20 cellular contexts compared by ENCODE assay signal in the genomic region with DNA sequence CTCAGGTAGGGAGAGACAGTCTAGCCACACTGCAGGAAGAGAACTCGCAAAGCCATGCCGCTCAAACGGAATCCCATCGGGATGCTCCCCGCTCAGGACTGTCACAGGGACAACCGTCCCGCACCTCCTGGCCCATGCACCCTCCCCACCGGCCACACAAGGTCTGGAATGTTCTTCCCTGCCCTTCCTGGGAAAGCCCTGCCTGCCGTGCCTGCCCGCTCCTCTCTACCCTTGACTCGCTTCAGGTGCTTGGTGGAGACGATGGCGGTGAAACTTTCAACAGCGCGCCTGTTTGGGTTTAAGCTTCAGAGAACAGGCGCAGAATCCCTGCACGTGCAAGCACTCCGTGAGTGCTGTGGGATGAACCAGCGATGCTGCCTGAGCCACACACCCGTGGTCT. TPM values are rescaled to one million over a fixed set of nuclear protein-coding genes. Genes with fewer than 3 reads are reported as not detected.
DNase-seq lines count a peak whose midpoint lies in the region; ATAC-seq and TF ChIP-seq lines count a peak whose summit lies in the region.
"Had no signal": no experiment of that assay in that cellular context is flagged by ENCODE, and none has a peak within 500 bp of the region (broad histone marks: within the 10 kb centered on the region; RNA-seq: fewer than 3 reads in every experiment).

No MANE protein-coding gene starts in this region.

- no peak overlapping the region for H3K27ac ChIP-seq in lower lobe of right lung
- peak overlapping the region in 4 of 8 donors; percentile 4 to 41 (median 26) for H3K27ac ChIP-seq in spleen
- no peak overlapping the region for H3K27ac ChIP-seq in uterus

- TF ChIP-seq CTCF in WTC11 (IDR thresholded peaks at IDR 0.05), result no peak
- no peak for TF ChIP-seq CTCF in lower lobe of right lung (IDR thresholded peaks at IDR 0.05)
- no peak for TF ChIP-seq CTCF in spleen (IDR thresholded peaks at IDR 0.05 in 8 of 11, conservative IDR thresholded peaks at IDR 0.05 in 3 of 11)
- no peak for TF ChIP-seq CTCF in uterus (IDR thresholded peaks at IDR 0.05)

- no peaks in the 10 kb centered on the region; the same call in 1 of the 2 replicates for H3K36me3 ChIP-seq in H7 (replicated peaks; ENCODE audit: control insufficient read depth, insufficient read depth, low read length)
- H3K36me3 ChIP-seq in lower lobe of right lung, result no peaks in the 10 kb centered on the region
- H3K36me3 ChIP-seq in spleen, result peaks cover 0 to 5% (median 0%) of the 10 kb centered on the region in 6 donors
- H3K36me3 ChIP-seq in uterus, result no peaks in the 10 kb centered on the region

- H3K27ac Mint-ChIP-seq in WTC11, result peak overlapping the region; percentile 45
- H3K27ac Mint-ChIP-seq: HFFc6 had no signal

- H3K27me3 ChIP-seq in H7 (ENCODE audit: control insufficient read depth, insufficient read depth, low read length) (no peaks in the 10 kb centered on the region), lower lobe of right lung (ENCODE audit: low read depth) (no peaks in the 10 kb centered on the region), spleen (replicated peaks in 1 of 7) (no peaks in the 10 kb centered on the region), uterus (no peaks in the 10 kb centered on the region)
- H3K27me3 ChIP-seq: BE2C had no signal

- no peak for TF ChIP-seq POLR2A in spleen (IDR thresholded peaks at IDR 0.05)
- TF ChIP-seq POLR2A in uterus (IDR thresholded peaks at IDR 0.05), result no peak

- POLR2A ChIA-PET in WTC11 (lab: Charles Lee), result no interaction called here

- 77 to 93% (median 83%) methylated on average over 20 of the region's 20 CpGs for WGBS in spleen, 5 donors

- no peak overlapping the region for H3K4me3 Mint-ChIP-seq in WTC11
- H3K4me3 Mint-ChIP-seq: CD8-positive, alpha-beta memory T cell; HFFc6; IgD-negative memory B cell had no signal

- H3K9me3 ChIP-seq in lower lobe of right lung (no peaks in the 10 kb centered on the region), spleen (no peaks in the 10 kb centered on the region), uterus (no peaks in the 10 kb centered on the region)
- H3K9me3 ChIP-seq: BE2C had no signal

- H3K27me3 Mint-ChIP-seq in WTC11 (ENCODE audit: low read depth), result no peaks in the 10 kb centered on the region
- H3K27me3 Mint-ChIP-seq: CD8-positive, alpha-beta memory T cell; IgD-negative memory B cell had no signal

- no peaks in the 10 kb centered on the region for H3K4me1 ChIP-seq in lower lobe of right lung
- H3K4me1 ChIP-seq in spleen, result peaks cover 0 to 52% (median 34%) of the 10 kb centered on the region in 6 donors
- H3K4me1 ChIP-seq in uterus, result no peaks in the 10 kb centered on the region
- H3K4me1 ChIP-seq: BE2C had no signal

- DNase-seq in H7, result peak; percentile 39
- no peak for DNase-seq in WTC11 (ENCODE audit: low spot score)
- peak; percentile 26 for DNase-seq in lower lobe of right lung
- peak; percentile 63 for DNase-seq in spleen
- DNase-seq in NCI-H345 treated with DMSO at 0.1 percent for 48 hours (lab: John Stamatoyannopoulos, UW; ENCODE audit: unreplicated experiment), result no peak
- no peak for DNase-seq in stimulated activated naive CD4-positive, alpha-beta T cell treated with Interleukin-2 at 50 U/mL for 16 hours (lab: John Stamatoyannopoulos, UW)
- no peak for DNase-seq in uterus
- DNase-seq: BE2C; Calu3; CD8-positive, alpha-beta memory T cell; DMS153; HFFc6; NCI-H1694; NCI-H2081; NCI-H2171 treated with DMSO at 0.1 percent for 48 hours; NCI-H446; NCI-H526 treated with DMSO at 0.1 percent for 48 hours; OCI-M1; Right ventricle myocardium superior had no signal

- CTCF ChIA-PET in WTC11 (lab: Charles Lee), result interaction anchor here (1.0 kb wide), 1 partner anchor 34 kb away, joined by 5 read pairs; no protein-coding TSS in a partner anchor

- intact Hi-C loops in lower lobe of right lung (cut with DNase I) (no loop called here), spleen (cut with DNase I; ENCODE audit: low total_unique reads) (no loop called here), uterus (cut with DNase I; ENCODE audit: low total_unique reads) (no loop called here)

- H3K9me3 Mint-ChIP-seq in WTC11, result no peaks in the 10 kb centered on the region
- H3K9me3 Mint-ChIP-seq: CD8-positive, alpha-beta memory T cell; HFFc6; IgD-negative memory B cell had no signal

- H3K36me3 Mint-ChIP-seq in WTC11, result no peaks in the 10 kb centered on the region
- H3K36me3 Mint-ChIP-seq: IgD-negative memory B cell had no signal

- ATAC-seq in WTC11, result peak; percentile 17; the same call in 1 of the 2 replicates
- ATAC-seq in lower lobe of right lung, result no peak

- H3K4me1 Mint-ChIP-seq in WTC11, result peaks cover 73% of the 10 kb centered on the region

- H3K4me3 ChIP-seq in H7 (ENCODE audit: insufficient read depth, low read depth, low read length) (no peak overlapping the region), lower lobe of right lung (no peak overlapping the region), spleen (no peak overlapping the region), uterus (no peak overlapping the region)

TF ChIP-seq in WTC11, 78 proteins besides CTCF, POLR2A, EP300 and RAD21:
- TF ChIP-seq FOXP1 (CRISPR knock-in tag; IDR thresholded peaks at IDR 0.05; ENCODE audit: borderline replicate concordance) (no peak), NFATC4 (CRISPR knock-in tag; IDR thresholded peaks at IDR 0.05) (no peak), CREB1 (CRISPR knock-in tag; IDR thresholded peaks at IDR 0.05) (no peak), ZNF219 (CRISPR knock-in tag; IDR thresholded peaks at IDR 0.05; ENCODE audit: borderline replicate concordance) (no peak), EMX1 (CRISPR knock-in tag; IDR thresholded peaks at IDR 0.05) (no peak)
- TF ChIP-seq, protein P1, sequence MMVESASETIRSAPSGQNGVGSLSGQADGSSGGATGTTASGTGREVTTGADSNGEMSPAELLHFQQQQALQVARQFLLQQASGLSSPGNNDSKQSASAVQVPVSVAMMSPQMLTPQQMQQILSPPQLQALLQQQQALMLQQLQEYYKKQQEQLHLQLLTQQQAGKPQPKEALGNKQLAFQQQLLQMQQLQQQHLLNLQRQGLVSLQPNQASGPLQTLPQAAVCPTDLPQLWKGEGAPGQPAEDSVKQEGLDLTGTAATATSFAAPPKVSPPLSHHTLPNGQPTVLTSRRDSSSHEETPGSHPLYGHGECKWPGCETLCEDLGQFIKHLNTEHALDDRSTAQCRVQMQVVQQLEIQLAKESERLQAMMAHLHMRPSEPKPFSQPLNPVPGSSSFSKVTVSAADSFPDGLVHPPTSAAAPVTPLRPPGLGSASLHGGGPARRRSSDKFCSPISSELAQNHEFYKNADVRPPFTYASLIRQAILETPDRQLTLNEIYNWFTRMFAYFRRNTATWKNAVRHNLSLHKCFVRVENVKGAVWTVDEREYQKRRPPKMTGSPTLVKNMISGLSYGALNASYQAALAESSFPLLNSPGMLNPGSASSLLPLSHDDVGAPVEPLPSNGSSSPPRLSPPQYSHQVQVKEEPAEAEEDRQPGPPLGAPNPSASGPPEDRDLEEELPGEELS (CRISPR knock-in tag; IDR thresholded peaks at IDR 0.05), result no peak
- TF ChIP-seq, protein P2, sequence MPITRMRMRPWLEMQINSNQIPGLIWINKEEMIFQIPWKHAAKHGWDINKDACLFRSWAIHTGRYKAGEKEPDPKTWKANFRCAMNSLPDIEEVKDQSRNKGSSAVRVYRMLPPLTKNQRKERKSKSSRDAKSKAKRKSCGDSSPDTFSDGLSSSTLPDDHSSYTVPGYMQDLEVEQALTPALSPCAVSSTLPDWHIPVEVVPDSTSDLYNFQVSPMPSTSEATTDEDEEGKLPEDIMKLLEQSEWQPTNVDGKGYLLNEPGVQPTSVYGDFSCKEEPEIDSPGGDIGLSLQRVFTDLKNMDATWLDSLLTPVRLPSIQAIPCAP (CRISPR knock-in tag; IDR thresholded peaks at IDR 0.05), result no peak

RNA-seq across cellular contexts. Expression of a gene that starts 20.6 kb away (rescaled TPM):
- 5.2 and 8.0 TPM in 2 replicates for total RNA-seq in H7 (2014; rRNA removed; shearing (Covaris generic))
- total RNA-seq in WTC11 (2021), result 31.0 to 34.4 TPM (median 33.7 TPM) in 3 replicates
- total RNA-seq in lower lobe of right lung, result 17.6 TPM
- 10 to 100 TPM; 15.5 to 28.3 (median 18.6) TPM for total RNA-seq in spleen
- 1 to 10 TPM; 4.3 to 7.2 (median 4.4) TPM for polyA plus RNA-seq in spleen
- 10 to 100 TPM in 2 of 4 donors, 1 to 10 TPM in 2; 6.2 to 37.6 (median 10.7) TPM for total RNA-seq in uterus

Comparison
In these comparisons a context has a peak if more than half of its experiments do, and no peak if none do; other contexts are left out.
1. DNase-seq: peak in H7 (single experiment), lower lobe of right lung (single experiment) and spleen (single experiment); none in WTC11 (single experiment), NCI-H345 treated with DMSO at 0.1 percent for 48 hours (single experiment), stimulated activated naive CD4-positive, alpha-beta T cell treated with Interleukin-2 at 50 U/mL for 16 hours (single experiment) and uterus (0 of 2).